Comparison of ENCODE assay signal across 1 cellular context in the genomic region with DNA sequence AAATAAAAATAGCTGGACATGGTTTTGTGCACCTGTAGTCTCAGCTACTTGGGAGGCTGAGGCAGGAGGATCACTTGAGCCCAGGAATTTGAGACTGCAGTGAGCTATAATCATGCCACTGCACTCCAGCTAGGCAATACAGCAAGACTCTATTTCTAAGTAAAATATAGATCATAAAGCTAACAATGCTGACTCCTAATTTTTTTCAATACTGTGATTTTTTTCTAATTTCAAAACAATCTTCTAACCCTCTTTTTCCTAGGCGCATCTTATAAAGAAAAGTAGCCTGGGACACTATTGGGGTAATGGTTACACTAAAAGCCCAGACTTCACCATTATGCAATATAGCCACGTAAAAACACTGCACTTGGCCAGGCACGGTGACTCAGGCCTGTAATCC.
A peak's percentile ranks its signal among the peaks of the same experiment; 100 is the strongest.
TF ChIP-seq lines count a peak whose summit lies in the region.

No MANE protein-coding gene starts in this region.

TF ChIP-seq in IMR-90, 13 proteins besides CTCF, POLR2A, EP300 and RAD21 (continued from another document):
- no peak for TF ChIP-seq CEBPB (IDR thresholded peaks at IDR 0.05; ENCODE audit: low read depth, low read length)
- no peak for TF ChIP-seq MXI1 (IDR thresholded peaks at IDR 0.05; ENCODE audit: borderline replicate concordance, low read depth, low read length)
- peak; percentile 23; the same call in 1 of the 2 replicates for TF ChIP-seq MAFK (IDR thresholded peaks at IDR 0.05; ENCODE audit: low read depth, low read length)
TF ChIP-seq in IMR-90: peak in this region for 1.
